ENCODE assay signal across 7 cellular contexts in the genomic region with DNA sequence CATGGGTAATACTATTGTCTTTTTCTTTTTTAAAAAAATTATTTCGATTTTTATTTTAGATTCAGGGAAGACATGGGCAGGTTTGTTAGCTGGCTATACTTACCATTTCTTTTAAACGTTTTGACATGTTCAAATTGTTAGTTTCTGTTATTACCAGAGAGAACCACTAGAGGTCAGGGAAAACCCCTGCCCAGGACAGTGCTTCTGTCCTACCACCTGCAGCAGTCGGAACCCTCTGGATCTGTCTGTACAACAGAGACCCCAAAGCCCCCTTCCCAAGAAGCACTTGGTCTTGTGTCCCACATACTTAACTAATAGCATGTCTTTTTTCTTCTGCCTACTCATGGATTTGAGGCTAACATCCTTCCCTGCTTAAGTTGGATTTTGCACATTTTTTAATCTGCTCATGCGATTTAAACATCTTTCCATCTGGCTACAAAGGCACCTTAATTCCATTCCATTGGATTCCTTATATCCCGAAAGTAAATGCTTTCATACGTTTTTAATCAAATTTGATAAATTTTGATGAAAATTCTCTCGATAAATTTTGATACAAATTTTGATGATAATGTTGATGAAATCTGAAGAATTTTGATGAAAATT. TPM values are rescaled to one million over a fixed set of nuclear protein-coding genes. Genes with fewer than 3 reads are reported as not detected.
DNase-seq lines count a peak whose midpoint lies in the region; ATAC-seq and TF ChIP-seq lines count a peak whose summit lies in the region.

No MANE protein-coding gene starts in this region.

- peak; percentile 91 for ATAC-seq in GM19452 (IDR thresholded peaks at IDR 0.05; ENCODE audit: unreplicated experiment)
- ATAC-seq in HG03280 (IDR thresholded peaks at IDR 0.05; ENCODE audit: unreplicated experiment): peak; percentile 95
- ATAC-seq in left colon: peak; percentile 80

- H3K36me3 ChIP-seq in brain microvascular endothelial cell (replicated peaks): no peaks in the 10 kb centered on the region
- H3K36me3 ChIP-seq in vagina: no peaks in the 10 kb centered on the region

- TF ChIP-seq CTCF in brain microvascular endothelial cell (IDR thresholded peaks at IDR 0.05; ENCODE audit: low read depth, low read length, missing control alignments) (peak; percentile 84), vagina (IDR thresholded peaks at IDR 0.05) (peak; percentile 40 to 64 (median 45))

- no peaks in the 10 kb centered on the region for H3K27me3 ChIP-seq in brain microvascular endothelial cell (replicated peaks)
- no peaks in the 10 kb centered on the region for H3K27me3 ChIP-seq in vagina

- H3K27ac ChIP-seq in brain microvascular endothelial cell (no peak overlapping the region), vagina (no peak overlapping the region)

- H3K4me1 ChIP-seq in vagina: no peaks in the 10 kb centered on the region

- no peaks in the 10 kb centered on the region for H3K9me3 ChIP-seq in vagina

- peak; percentile 59 for DNase-seq in ELR (ENCODE audit: low read depth)
- peak; percentile 25 for DNase-seq in NCI-H748 treated with DMSO at 0.1 percent for 48 hours (lab: John Stamatoyannopoulos, UW)
- no peak for DNase-seq in brain microvascular endothelial cell
- peak in 1 of 2 donors; percentile 18 for DNase-seq in left colon
- no peak for DNase-seq in vagina (ENCODE audit: extremely low spot score in 2 of 2)

- H3K4me3 ChIP-seq in brain microvascular endothelial cell (ENCODE audit: low read depth, low read length) (no peak overlapping the region), vagina (no peak overlapping the region)

- no peak for TF ChIP-seq POLR2A in vagina (IDR thresholded peaks at IDR 0.05)

- intact Hi-C loops in left colon (cut with DNase I, micrococcal nuclease): loop anchor here in 1 of 2 donors (10.0 kb wide), 1 partner anchor 55 kb away; no protein-coding TSS in a partner anchor
- intact Hi-C loops in vagina (cut with DNase I): no loop called here

- in situ Hi-C loops in brain microvascular endothelial cell (cut with HindIII; ENCODE audit: low pct_ligation_motif_present, low sequenced_read_pairs): no loop called here

RNA-seq across cellular contexts. Expression of gene C1orf115, which starts 10.0 kb away (rescaled TPM):
- 10 to 100 TPM; 65.8 to 91.6 TPM for total RNA-seq in left colon
- 11.0 TPM for total RNA-seq in vagina

Comparison
In these comparisons a context has a peak if more than half of its experiments do, and no peak if none do; other contexts are left out.
1. DNase-seq: peak in ELR (single experiment) and NCI-H748 treated with DMSO at 0.1 percent for 48 hours (single experiment); none in brain microvascular endothelial cell (single experiment) and vagina (0 of 2).
2. Peak in every context shown above with its lines, with median percentiles within 50 percentile points of each other: ATAC-seq.